ENCODE assay signal across 28 cellular contexts in genomic region chr5:53884844-53885243, GRCh38.
A peak's percentile ranks its signal among the peaks of the same experiment; 100 is the strongest.
DNase-seq lines count a peak whose midpoint lies in the region; ATAC-seq, FAIRE-seq and TF ChIP-seq lines count a peak whose summit lies in the region.
"Had no signal": no experiment of that assay in that cellular context is flagged by ENCODE, and none has a peak within 500 bp of the region (broad histone marks: within the 10 kb centered on the region; RNA-seq: fewer than 3 reads in every experiment).

No MANE protein-coding gene starts in this region.

- H3K4me3 ChIP-seq in HUES6 (ENCODE audit: low read depth, low read length) (no peak overlapping the region), astrocyte (ENCODE audit: insufficient read depth, low read depth, low read length) (no peak overlapping the region)
- H3K4me3 ChIP-seq: SJSA1, upper lobe of left lung had no signal

- H3K27me3 ChIP-seq in HUES6 (ENCODE audit: control insufficient read depth, insufficient read depth, low read length) = no peaks in the 10 kb centered on the region
- H3K27me3 ChIP-seq in astrocyte (ENCODE audit: insufficient read depth, low read length) = no peaks in the 10 kb centered on the region
- H3K27me3 ChIP-seq: SJSA1, upper lobe of left lung had no signal

- H3K79me2 ChIP-seq in astrocyte (ENCODE audit: insufficient read depth, low read length) = no peaks in the 10 kb centered on the region

- H2AFZ ChIP-seq in astrocyte (ENCODE audit: low read depth, low read length) = no peak overlapping the region

- DNase-seq in activated CD4-positive, alpha-beta T cell treated with anti-CD3 and anti-CD28 coated beads for 36 hours = no peak
- DNase-seq in activated CD4-positive, alpha-beta T cell treated with anti-CD3 and anti-CD28 coated beads for 1 hour = no peak
- DNase-seq in astrocyte (ENCODE audit: low read depth) (peak; percentile 8), nephron progenitor cell (no peak), NCI-H128 (lab: John Stamatoyannopoulos, UW; ENCODE audit: unreplicated experiment) (no peak)
- no peak for DNase-seq in activated naive CD4-positive, alpha-beta T cell treated with anti-CD3 and anti-CD28 coated beads, Interleukin-2, amount 50 U/mL, for 16 hours
- DNase-seq: 8988T; activated B cell treated with CpG ODN at 0.5 μM for 24 hours; activated CD4-positive, alpha-beta T cell treated with anti-CD3 and anti-CD28 coated beads, Interleukin-2, amount 50 U/mL, for 48 hours; activated CD8-positive, alpha-beta memory T cell treated with anti-CD3 and anti-CD28 coated beads, Interleukin-2, amount 50 U/mL, for 4 hours; activated naive CD4-positive, alpha-beta T cell treated with anti-CD3 and anti-CD28 coated beads, Interleukin-2, amount 10 ng/mL, durations not matched to agents 7 days and 5 days; CD4-positive, alpha-beta T cell; H9; mammary epithelial cell; NCI-H2107; NCI-H748 treated with DMSO at 0.1 percent for 48 hours; T-cell; upper lobe of left lung had no signal

- H3K4me1 Mint-ChIP-seq in activated CD4-positive, alpha-beta T cell treated with anti-CD3 and anti-CD28 coated beads for 36 hours = peaks cover 17% of the 10 kb centered on the region
- H3K4me1 Mint-ChIP-seq in astrocyte (ENCODE audit: low read depth, unreplicated experiment) (peaks cover 17% of the 10 kb centered on the region), nephron progenitor cell (peaks cover 83% of the 10 kb centered on the region)
- H3K4me1 Mint-ChIP-seq: activated B cell treated with CpG ODN at 0.5 μM for 24 hours; activated naive CD4-positive, alpha-beta T cell treated with anti-CD3 and anti-CD28 coated beads, Interleukin-2, amount 10 ng/mL, durations not matched to agents 7 days and 5 days; stimulated activated effector memory CD8-positive, alpha-beta T cell treated with anti-CD3 and anti-CD28 coated beads, Interleukin-12 subunit alpha, Interleukin-12 subunit beta, amount 100 ng/mL, for 72 hours; T-cell had no signal

- H3K9ac ChIP-seq in HUES6 (ENCODE audit: low read length) (peak overlapping the region; percentile 41), astrocyte (ENCODE audit: low read length) (no peak overlapping the region)

- H3K4me3 Mint-ChIP-seq in activated CD4-positive, alpha-beta T cell treated with anti-CD3 and anti-CD28 coated beads for 36 hours = no peak overlapping the region
- H3K4me3 Mint-ChIP-seq in astrocyte (ENCODE audit: unreplicated experiment) = no peak overlapping the region
- H3K4me3 Mint-ChIP-seq in nephron progenitor cell = peak overlapping the region; percentile 78
- H3K4me3 Mint-ChIP-seq: activated B cell treated with CpG ODN at 0.5 μM for 24 hours; activated naive CD4-positive, alpha-beta T cell treated with anti-CD3 and anti-CD28 coated beads, Interleukin-2, amount 10 ng/mL, durations not matched to agents 7 days and 5 days; CD4-positive, alpha-beta T cell; H9; stimulated activated effector memory CD8-positive, alpha-beta T cell treated with anti-CD3 and anti-CD28 coated beads, Interleukin-12 subunit alpha, Interleukin-12 subunit beta, amount 100 ng/mL, for 72 hours; T-cell had no signal

- H3K36me3 ChIP-seq in HUES6 (ENCODE audit: control insufficient read depth, insufficient read depth, low read length) = no peaks in the 10 kb centered on the region
- H3K36me3 ChIP-seq in astrocyte (ENCODE audit: insufficient read depth, low read length) = no peaks in the 10 kb centered on the region
- H3K36me3 ChIP-seq: SJSA1, upper lobe of left lung had no signal

- intact Hi-C loops in activated CD4-positive, alpha-beta T cell treated with anti-CD3 and anti-CD28 coated beads for 36 hours (cut with DNase I, micrococcal nuclease) = no loop called here

- peaks cover 4% of the 10 kb centered on the region for H3K36me3 Mint-ChIP-seq in activated CD4-positive, alpha-beta T cell treated with anti-CD3 and anti-CD28 coated beads for 36 hours (ENCODE audit: low read depth)
- H3K36me3 Mint-ChIP-seq in astrocyte (ENCODE audit: low read depth, unreplicated experiment) = no peaks in the 10 kb centered on the region
- H3K36me3 Mint-ChIP-seq in nephron progenitor cell (ENCODE audit: low read depth) = no peaks in the 10 kb centered on the region
- H3K36me3 Mint-ChIP-seq: activated naive CD4-positive, alpha-beta T cell treated with anti-CD3 and anti-CD28 coated beads, Interleukin-2, amount 10 ng/mL, durations not matched to agents 7 days and 5 days; stimulated activated effector memory CD8-positive, alpha-beta T cell treated with anti-CD3 and anti-CD28 coated beads, Interleukin-12 subunit alpha, Interleukin-12 subunit beta, amount 100 ng/mL, for 72 hours had no signal

- no peaks in the 10 kb centered on the region for H3K27me3 Mint-ChIP-seq in activated CD4-positive, alpha-beta T cell treated with anti-CD3 and anti-CD28 coated beads for 36 hours
- H3K27me3 Mint-ChIP-seq in astrocyte (ENCODE audit: low read depth, unreplicated experiment) = no peaks in the 10 kb centered on the region
- no peaks in the 10 kb centered on the region for H3K27me3 Mint-ChIP-seq in nephron progenitor cell (ENCODE audit: low read depth, poor library complexity)
- H3K27me3 Mint-ChIP-seq: activated B cell treated with CpG ODN at 0.5 μM for 24 hours; activated naive CD4-positive, alpha-beta T cell treated with anti-CD3 and anti-CD28 coated beads, Interleukin-2, amount 10 ng/mL, durations not matched to agents 7 days and 5 days; CD4-positive, alpha-beta T cell; T-cell had no signal

- POLR2A ChIA-PET in activated CD4-positive, alpha-beta T cell treated with anti-CD3 and anti-CD28 coated beads for 36 hours (lab: Charles Lee) = no interaction called here

- H3K9me3 ChIP-seq in HUES6 (ENCODE audit: control insufficient read depth, insufficient read depth, low read depth, low read length) (no peaks in the 10 kb centered on the region), astrocyte (ENCODE audit: insufficient read depth, low read depth, low read length) (no peaks in the 10 kb centered on the region)
- H3K9me3 ChIP-seq: SJSA1, upper lobe of left lung had no signal

- ATAC-seq in activated CD4-positive, alpha-beta T cell treated with anti-CD3 and anti-CD28 coated beads for 36 hours = peak; percentile 53
- no peak for ATAC-seq in HG03097 (IDR thresholded peaks at IDR 0.05; ENCODE audit: low FRiP score, unreplicated experiment)
- ATAC-seq: HepG2; stimulated activated effector memory CD8-positive, alpha-beta T cell treated with anti-CD3 and anti-CD28 coated beads, Interleukin-12 subunit alpha, Interleukin-12 subunit beta, amount 100 ng/mL, for 72 hours; T-cell had no signal

- H3K4me1 ChIP-seq in HUES6 (ENCODE audit: control insufficient read depth, insufficient read depth, low read length) = peaks cover 61% of the 10 kb centered on the region
- no peaks in the 10 kb centered on the region for H3K4me1 ChIP-seq in astrocyte (ENCODE audit: insufficient read depth, low read length)
- H3K4me1 ChIP-seq: SJSA1, upper lobe of left lung had no signal

- H4K20me1 ChIP-seq in astrocyte (ENCODE audit: insufficient read depth, low read length) = no peaks in the 10 kb centered on the region

- CTCF ChIA-PET in activated CD4-positive, alpha-beta T cell treated with anti-CD3 and anti-CD28 coated beads for 36 hours (lab: Charles Lee) = no interaction called here

- TF ChIP-seq CTCF in astrocyte (IDR thresholded peaks at IDR 0.05; ENCODE audit: insufficient read depth, low read depth, low read length) (no peak), nephron progenitor cell (IDR thresholded peaks at IDR 0.05) (no peak)

- H3K4me2 ChIP-seq in astrocyte (ENCODE audit: low read length) = no peak overlapping the region

- H3K27ac Mint-ChIP-seq in activated CD4-positive, alpha-beta T cell treated with anti-CD3 and anti-CD28 coated beads for 36 hours = no peak overlapping the region
- H3K27ac Mint-ChIP-seq in astrocyte (ENCODE audit: unreplicated experiment) (peak overlapping the region; percentile 16), nephron progenitor cell (no peak overlapping the region)
- H3K27ac Mint-ChIP-seq: activated B cell treated with CpG ODN at 0.5 μM for 24 hours; activated naive CD4-positive, alpha-beta T cell treated with anti-CD3 and anti-CD28 coated beads, Interleukin-2, amount 10 ng/mL, durations not matched to agents 7 days and 5 days; CD4-positive, alpha-beta T cell; stimulated activated effector memory CD8-positive, alpha-beta T cell treated with anti-CD3 and anti-CD28 coated beads, Interleukin-12 subunit alpha, Interleukin-12 subunit beta, amount 100 ng/mL, for 72 hours; T-cell had no signal

- H3K27ac ChIP-seq in HUES6 (ENCODE audit: low read depth, low read length) = no peak overlapping the region
- no peak overlapping the region for H3K27ac ChIP-seq in astrocyte (ENCODE audit: low read depth, low read length)
- H3K27ac ChIP-seq: HL-60, SJSA1, upper lobe of left lung had no signal

- no peak for FAIRE-seq in astrocyte (lab: Jason Lieb, UNC)
- FAIRE-seq: bronchial epithelial cell, colon, GM19239, HepG2 had no signal

- H3K9me3 Mint-ChIP-seq in activated CD4-positive, alpha-beta T cell treated with anti-CD3 and anti-CD28 coated beads for 36 hours (ENCODE audit: low read depth) = no peaks in the 10 kb centered on the region
- H3K9me3 Mint-ChIP-seq in astrocyte (ENCODE audit: unreplicated experiment) = no peaks in the 10 kb centered on the region
- no peaks in the 10 kb centered on the region for H3K9me3 Mint-ChIP-seq in nephron progenitor cell
- H3K9me3 Mint-ChIP-seq: activated B cell treated with CpG ODN at 0.5 μM for 24 hours; activated naive CD4-positive, alpha-beta T cell treated with anti-CD3 and anti-CD28 coated beads, Interleukin-2, amount 10 ng/mL, durations not matched to agents 7 days and 5 days; CD4-positive, alpha-beta T cell; H9; nephron; stimulated activated effector memory CD8-positive, alpha-beta T cell treated with anti-CD3 and anti-CD28 coated beads, Interleukin-12 subunit alpha, Interleukin-12 subunit beta, amount 100 ng/mL, for 72 hours; T-cell had no signal
